12 cellular contexts compared by ENCODE assay signal in the genomic region with DNA sequence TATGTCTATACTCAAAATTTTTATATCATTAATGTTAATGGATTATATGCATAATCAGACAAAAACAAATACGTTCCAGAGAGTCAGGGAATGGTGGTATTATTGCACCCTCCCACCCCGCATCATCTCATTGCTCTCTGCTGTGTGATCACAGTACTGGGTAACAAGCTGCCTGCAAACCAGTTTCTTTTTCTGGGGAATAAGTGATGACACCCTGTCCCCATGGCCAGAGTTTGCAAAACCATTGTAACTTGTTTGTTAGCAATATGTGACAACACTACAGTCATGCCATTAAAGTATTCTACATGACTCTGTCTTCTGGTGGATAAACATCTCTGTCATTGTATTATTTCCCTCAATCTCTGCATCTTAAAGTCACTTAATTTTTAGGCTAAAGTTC. TPM values are rescaled to one million over a fixed set of nuclear protein-coding genes. Genes with fewer than 3 reads are reported as not detected.
A peak's percentile ranks its signal among the peaks of the same experiment; 100 is the strongest.
DNase-seq lines count a peak whose midpoint lies in the region; ATAC-seq and TF ChIP-seq lines count a peak whose summit lies in the region.
"Had no signal": no experiment of that assay in that cellular context is flagged by ENCODE, and none has a peak within 500 bp of the region (broad histone marks: within the 10 kb centered on the region; RNA-seq: fewer than 3 reads in every experiment).

No MANE protein-coding gene starts in this region.

- peaks cover 10% of the 10 kb centered on the region for H3K36me3 Mint-ChIP-seq in activated naive CD8-positive, alpha-beta T cell
- H3K36me3 Mint-ChIP-seq in activated naive CD8-positive, alpha-beta T cell treated with anti-CD3 and anti-CD28 coated beads, Interleukin-2, amount 50 U/mL, for 24 hours (ENCODE audit: low read depth): peaks cover 24% of the 10 kb centered on the region
- peaks cover 53% of the 10 kb centered on the region for H3K36me3 Mint-ChIP-seq in activated CD8-positive, alpha-beta T cell treated with anti-CD3 and anti-CD28 coated beads, Interleukin-2, amount 10 ng/mL, durations not matched to agents 7 days and 5 days (ENCODE audit: low read depth)

- intact Hi-C loops in posterior cingulate gyrus (cut with DNase I) (no loop called here), colonic mucosa (cut with DNase I) (no loop called here)

- H3K4me1 Mint-ChIP-seq in activated naive CD8-positive, alpha-beta T cell (ENCODE audit: low read depth): peaks cover 69% of the 10 kb centered on the region
- peaks cover 68% of the 10 kb centered on the region for H3K4me1 Mint-ChIP-seq in activated naive CD8-positive, alpha-beta T cell treated with anti-CD3 and anti-CD28 coated beads, Interleukin-2, amount 50 U/mL, for 24 hours
- peaks cover 62% of the 10 kb centered on the region for H3K4me1 Mint-ChIP-seq in activated CD8-positive, alpha-beta T cell treated with anti-CD3 and anti-CD28 coated beads, Interleukin-2, amount 10 ng/mL, durations not matched to agents 7 days and 5 days (ENCODE audit: low read depth)

- H3K4me3 ChIP-seq in adipocyte (ENCODE audit: low read length): peak overlapping the region; percentile 35
- H3K4me3 ChIP-seq in lung: no peak overlapping the region
- no peak overlapping the region for H3K4me3 ChIP-seq in tibial nerve
- no peak overlapping the region for H3K4me3 ChIP-seq in colonic mucosa
- H3K4me3 ChIP-seq: skin epidermis had no signal

- no peak for TF ChIP-seq EP300 in tibial nerve (IDR thresholded peaks at IDR 0.05)

- H3K27ac Mint-ChIP-seq in activated naive CD8-positive, alpha-beta T cell: peak overlapping the region; percentile 64
- no peak overlapping the region for H3K27ac Mint-ChIP-seq in activated naive CD8-positive, alpha-beta T cell treated with anti-CD3 and anti-CD28 coated beads, Interleukin-2, amount 50 U/mL, for 24 hours
- no peak overlapping the region for H3K27ac Mint-ChIP-seq in activated CD8-positive, alpha-beta T cell treated with anti-CD3 and anti-CD28 coated beads, Interleukin-2, amount 10 ng/mL, durations not matched to agents 7 days and 5 days

- H3K9me3 ChIP-seq in adipocyte (ENCODE audit: control insufficient read depth, low read length): no peaks in the 10 kb centered on the region
- no peaks in the 10 kb centered on the region for H3K9me3 ChIP-seq in lung (ENCODE audit: control insufficient read depth in 2 of 2, insufficient read depth in 1 of 2, low read length in 1 of 2)
- H3K9me3 ChIP-seq in tibial nerve: no peaks in the 10 kb centered on the region
- no peaks in the 10 kb centered on the region for H3K9me3 ChIP-seq in colonic mucosa

- 95 to 96% methylated on average over 2 of the region's 2 CpGs for WGBS in lung, 2 donors
- WGBS in tibial nerve, 2 donors: 95% methylated on average over 2 of the region's 2 CpGs

- TF ChIP-seq CTCF in lung (IDR thresholded peaks at IDR 0.05; ENCODE audit: control extremely low read depth, extremely low read depth) (no peak), tibial nerve (IDR thresholded peaks at IDR 0.05) (no peak), colonic mucosa (IDR thresholded peaks at IDR 0.05) (no peak)

- H3K4me3 Mint-ChIP-seq in activated naive CD8-positive, alpha-beta T cell: no peak overlapping the region
- no peak overlapping the region for H3K4me3 Mint-ChIP-seq in activated naive CD8-positive, alpha-beta T cell treated with anti-CD3 and anti-CD28 coated beads, Interleukin-2, amount 50 U/mL, for 24 hours
- no peak overlapping the region for H3K4me3 Mint-ChIP-seq in activated CD8-positive, alpha-beta T cell treated with anti-CD3 and anti-CD28 coated beads, Interleukin-2, amount 10 ng/mL, durations not matched to agents 7 days and 5 days

- POLR2A ChIA-PET in activated CD8-positive, alpha-beta T cell treated with anti-CD3 and anti-CD28 coated beads, Interleukin-2, amount 10 ng/mL, durations not matched to agents 7 days and 5 days (lab: Charles Lee): interaction anchor here (0.7 kb wide), 1 partner anchor 80 kb away, joined by 3 read pairs; no protein-coding TSS in a partner anchor

- H3K27ac ChIP-seq in lung (ENCODE audit: low read depth in 1 of 2, low read length in 1 of 2): peak overlapping the region; percentile 44 to 93
- H3K27ac ChIP-seq in tibial nerve: peak overlapping the region in 3 of 4 donors; percentile 15 to 99 (median 87)
- H3K27ac ChIP-seq in colonic mucosa: no peak overlapping the region

- H3K9me3 Mint-ChIP-seq in activated naive CD8-positive, alpha-beta T cell (ENCODE audit: low read depth): no peaks in the 10 kb centered on the region
- no peaks in the 10 kb centered on the region for H3K9me3 Mint-ChIP-seq in activated naive CD8-positive, alpha-beta T cell treated with anti-CD3 and anti-CD28 coated beads, Interleukin-2, amount 50 U/mL, for 24 hours
- no peaks in the 10 kb centered on the region for H3K9me3 Mint-ChIP-seq in activated CD8-positive, alpha-beta T cell treated with anti-CD3 and anti-CD28 coated beads, Interleukin-2, amount 10 ng/mL, durations not matched to agents 7 days and 5 days (ENCODE audit: insufficient read depth)

- no peak for DNase-seq in activated naive CD8-positive, alpha-beta T cell treated with anti-CD3 and anti-CD28 coated beads, Interleukin-2, amount 50 U/mL, for 24 hours
- DNase-seq in adipocyte (ENCODE audit: low read depth): peak; percentile 15
- no peak for DNase-seq in lung (ENCODE audit: low spot score)
- DNase-seq in tibial nerve (ENCODE audit: low spot score in 2 of 2): no peak
- DNase-seq in posterior cingulate gyrus: no peak
- no peak for DNase-seq in colonic mucosa
- DNase-seq in activated CD8-positive, alpha-beta T cell treated with anti-CD3 and anti-CD28 coated beads, Interleukin-2, amount 10 ng/mL, durations not matched to agents 7 days and 5 days: no peak
- DNase-seq: activated naive CD4-positive, alpha-beta T cell treated with Interleukin-2 at 50 U/mL for 16 hours; NCI-H446 treated with DMSO at 0.1 percent for 48 hours; PC-3 had no signal

- peaks cover 35% of the 10 kb centered on the region for H3K36me3 ChIP-seq in adipocyte (ENCODE audit: control insufficient read depth, insufficient read depth, low read length, severe bottlenecking)
- H3K36me3 ChIP-seq in lung (ENCODE audit: control insufficient read depth in 2 of 2, insufficient read depth in 2 of 2, low read length in 2 of 2): peaks cover 11 to 18% of the 10 kb centered on the region in 2 donors
- peaks cover 0 to 50% (median 8%) of the 10 kb centered on the region in 3 donors for H3K36me3 ChIP-seq in tibial nerve
- H3K36me3 ChIP-seq in colonic mucosa: no peaks in the 10 kb centered on the region

- H3K27me3 ChIP-seq in adipocyte (replicated peaks; ENCODE audit: control insufficient read depth, insufficient read depth, low read length): no peaks in the 10 kb centered on the region
- H3K27me3 ChIP-seq in lung (ENCODE audit: control insufficient read depth, insufficient read depth): no peaks in the 10 kb centered on the region
- no peaks in the 10 kb centered on the region for H3K27me3 ChIP-seq in tibial nerve
- H3K27me3 ChIP-seq in colonic mucosa: no peaks in the 10 kb centered on the region

- ATAC-seq in activated naive CD8-positive, alpha-beta T cell treated with anti-CD3 and anti-CD28 coated beads, Interleukin-2, amount 50 U/mL, for 24 hours: no peak
- no peak for ATAC-seq in lung (ENCODE audit: insufficient read depth, low FRiP score)
- ATAC-seq in activated CD8-positive, alpha-beta T cell treated with anti-CD3 and anti-CD28 coated beads, Interleukin-2, amount 10 ng/mL, durations not matched to agents 7 days and 5 days: no peak
- ATAC-seq: PC-3 had no signal

- TF ChIP-seq POLR2A in tibial nerve (IDR thresholded peaks at IDR 0.05): no peak

- H3K9ac ChIP-seq in adipocyte (ENCODE audit: low read length) (peak overlapping the region; percentile 63), colonic mucosa (ENCODE audit: low read depth in 2 of 2, low read length in 2 of 2) (no peak overlapping the region)

- H3K27me3 Mint-ChIP-seq in activated naive CD8-positive, alpha-beta T cell: no peaks in the 10 kb centered on the region
- no peaks in the 10 kb centered on the region for H3K27me3 Mint-ChIP-seq in activated naive CD8-positive, alpha-beta T cell treated with anti-CD3 and anti-CD28 coated beads, Interleukin-2, amount 50 U/mL, for 24 hours
- no peaks in the 10 kb centered on the region for H3K27me3 Mint-ChIP-seq in activated CD8-positive, alpha-beta T cell treated with anti-CD3 and anti-CD28 coated beads, Interleukin-2, amount 10 ng/mL, durations not matched to agents 7 days and 5 days (ENCODE audit: low read depth)

- H3K4me1 ChIP-seq in adipocyte (ENCODE audit: control insufficient read depth, insufficient read depth, low read length): peaks cover 84% of the 10 kb centered on the region
- peaks cover 21 to 26% of the 10 kb centered on the region in 2 donors for H3K4me1 ChIP-seq in lung (ENCODE audit: control insufficient read depth in 2 of 2, insufficient read depth in 2 of 2, low read length in 2 of 2)
- H3K4me1 ChIP-seq in tibial nerve: peaks cover 5 to 68% (median 32%) of the 10 kb centered on the region in 4 donors
- peaks cover 26% of the 10 kb centered on the region for H3K4me1 ChIP-seq in colonic mucosa

- CTCF ChIA-PET in activated CD8-positive, alpha-beta T cell treated with anti-CD3 and anti-CD28 coated beads, Interleukin-2, amount 10 ng/mL, durations not matched to agents 7 days and 5 days (lab: Charles Lee): no interaction called here

RNA-seq across cellular contexts. Expression of gene ZBTB38, which starts 39.5 kb away (rescaled TPM):
- 100 to 1,000 TPM in 1 of 2 donors, 10 to 100 TPM in 1; 83.0 to 111 TPM for total RNA-seq in lung
- polyA plus RNA-seq in lung: 10 to 100 TPM in 1 of 2 donors, 1 to 10 TPM in 1; 9.3 to 24.1 TPM
- total RNA-seq in tibial nerve: 100 to 1,000 TPM; 121 to 171 (median 150) TPM
- 100 to 1,000 TPM in 1 of 2 donors, 10 to 100 TPM in 1; 95.5 to 112 TPM for total RNA-seq in colonic mucosa
- total RNA-seq in activated CD8-positive, alpha-beta T cell treated with anti-CD3 and anti-CD28 coated beads, Interleukin-2, amount 10 ng/mL, durations not matched to agents 7 days and 5 days: 10 to 100 TPM; 27.8 to 29.6 TPM
